In genomic region chr6:153003294-153003645, GRCh38 we compare ENCODE assay signal across 8 cellular contexts. TPM values are rescaled to one million over a fixed set of nuclear protein-coding genes. Genes with fewer than 3 reads are reported as not detected.
DNase-seq lines count a peak whose midpoint lies in the region; ATAC-seq lines count a peak whose summit lies in the region.

No MANE protein-coding gene starts in this region.

- peaks cover 17% of the 10 kb centered on the region for H3K4me1 Mint-ChIP-seq in activated T-helper 17 cell treated with anti-CD3 and anti-CD28 coated beads, Interleukin-2, amount 50 U/mL, for 72 hours

- ATAC-seq in HG03520 (IDR thresholded peaks at IDR 0.05; ENCODE audit: unreplicated experiment) (peak; percentile 12), right cardiac atrium (peak; percentile 1 to 31)
- ATAC-seq in activated T-helper 17 cell treated with anti-CD3 and anti-CD28 coated beads, Interleukin-2, amount 50 U/mL, for 72 hours (replicated peaks), result peak; percentile 30

- 1% methylated on average over 9 of the region's 9 CpGs for WGBS in right cardiac atrium

- peak overlapping the region; percentile 96 for H3K27ac Mint-ChIP-seq in activated T-helper 17 cell treated with anti-CD3 and anti-CD28 coated beads, Interleukin-2, amount 50 U/mL, for 72 hours

- DNase-seq in stimulated activated CD4-positive, alpha-beta T cell treated with anti-CD3 and anti-CD28 coated beads, Interleukin-1b, Interleukin-23, amount 100 ng/mL, for 48 hours, result peak; percentile 22
- DNase-seq in stimulated activated CD4-positive, alpha-beta T cell treated with anti-CD3 and anti-CD28 coated beads, Interleukin-4, amount 100 ng/mL, for 4 hours, result no peak
- no peak for DNase-seq in right cardiac atrium
- DNase-seq in skeletal muscle cell (ENCODE audit: low read depth), result no peak
- no peak for DNase-seq in NOMO-1 treated with DMSO at 0.1 percent for 48 hours (lab: John Stamatoyannopoulos, UW; ENCODE audit: unreplicated experiment)
- DNase-seq in UCSD-AML1 (lab: John Stamatoyannopoulos, UW; ENCODE audit: unreplicated experiment), result no peak

- H3K4me1 ChIP-seq in right cardiac atrium (ENCODE audit: control insufficient read depth, insufficient read depth, low read length), result peaks cover 2% of the 10 kb centered on the region

- no peaks in the 10 kb centered on the region for H3K9me3 ChIP-seq in right cardiac atrium (ENCODE audit: control insufficient read depth, low read length)

- peak overlapping the region; percentile 95 for H3K4me3 Mint-ChIP-seq in activated T-helper 17 cell treated with anti-CD3 and anti-CD28 coated beads, Interleukin-2, amount 50 U/mL, for 72 hours

- intact Hi-C loops in right cardiac atrium (cut with DNase I), result no loop called here

- H3K9me3 Mint-ChIP-seq in activated T-helper 17 cell treated with anti-CD3 and anti-CD28 coated beads, Interleukin-2, amount 50 U/mL, for 72 hours, result no peaks in the 10 kb centered on the region

- no peaks in the 10 kb centered on the region for H3K27me3 Mint-ChIP-seq in activated T-helper 17 cell treated with anti-CD3 and anti-CD28 coated beads, Interleukin-2, amount 50 U/mL, for 72 hours

- peaks cover 46% of the 10 kb centered on the region for H3K36me3 Mint-ChIP-seq in activated T-helper 17 cell treated with anti-CD3 and anti-CD28 coated beads, Interleukin-2, amount 50 U/mL, for 72 hours (ENCODE audit: low read depth)

- H3K27ac ChIP-seq in right cardiac atrium (ENCODE audit: low read length), result peak overlapping the region; percentile 94

- H3K4me3 ChIP-seq in right cardiac atrium (ENCODE audit: low read length) (peak overlapping the region; percentile 95), skeletal muscle cell (ENCODE audit: low read depth, low read length) (peak overlapping the region; percentile 91)

- no peaks in the 10 kb centered on the region for H3K27me3 ChIP-seq in right cardiac atrium (ENCODE audit: control insufficient read depth, insufficient read depth)

RNA-seq across cellular contexts. Expression of gene MTRF1L, which starts 0.8 kb away (rescaled TPM):
- total RNA-seq in activated T-helper 17 cell treated with anti-CD3 and anti-CD28 coated beads, Interleukin-2, amount 50 U/mL, for 72 hours, result 10 to 100 TPM; 15.4 to 22.4 TPM
- total RNA-seq in right cardiac atrium, result 10 to 100 TPM; 27.3 to 44.4 (median 31.7) TPM
- polyA plus RNA-seq in right cardiac atrium, result 17.7 TPM

RNA-seq across cellular contexts. Expression of gene FBXO5, which starts 20.4 kb away (rescaled TPM):
- total RNA-seq in activated T-helper 17 cell treated with anti-CD3 and anti-CD28 coated beads, Interleukin-2, amount 50 U/mL, for 72 hours, result 10 to 100 TPM; 39.7 to 41.4 TPM
- 1 to 10 TPM; 1.9 to 3.5 (median 3.0) TPM for total RNA-seq in right cardiac atrium
- polyA plus RNA-seq in right cardiac atrium, result 1.0 TPM

Comparison
In these comparisons a context has a peak if more than half of its experiments do, and no peak if none do; other contexts are left out.
1. RNA of gene FBXO5, which starts 20.4 kb away (total RNA-seq): 39.7 to 41.4 TPM in activated T-helper 17 cell treated with anti-CD3 and anti-CD28 coated beads, Interleukin-2, amount 50 U/mL, for 72 hours; 1.9 to 3.5 TPM in right cardiac atrium; every median in the first group is over 4 times any median in the second.
2. Peak in every context shown above with its lines, with median percentiles within 50 percentile points of each other: ATAC-seq.